ENCODE assay signal across 15 cellular contexts in the genomic region with DNA sequence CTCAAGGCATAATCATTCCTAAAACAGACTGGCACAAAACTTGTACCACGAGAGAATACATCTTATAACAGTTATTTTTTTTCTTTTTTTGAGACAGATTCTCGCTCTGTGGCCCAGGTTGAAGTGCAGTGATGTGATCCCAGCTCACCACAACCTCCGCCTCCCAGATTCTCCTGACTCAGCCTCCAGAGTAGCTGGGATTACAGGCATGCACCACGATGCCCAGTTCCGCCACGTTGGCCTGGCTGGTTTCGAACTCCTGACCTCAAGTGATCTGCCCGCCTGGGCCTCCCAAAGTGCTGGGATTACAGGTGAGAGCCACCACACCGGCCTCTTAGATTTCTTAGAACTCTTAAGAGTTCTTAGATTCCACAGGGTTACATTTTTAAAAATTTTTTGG. TPM values are rescaled to one million over a fixed set of nuclear protein-coding genes. Genes with fewer than 3 reads are reported as not detected.
DNase-seq lines count a peak whose midpoint lies in the region; ATAC-seq and TF ChIP-seq lines count a peak whose summit lies in the region.
"Had no signal": no experiment of that assay in that cellular context is flagged by ENCODE, and none has a peak within 500 bp of the region (broad histone marks: within the 10 kb centered on the region; RNA-seq: fewer than 3 reads in every experiment).

No MANE protein-coding gene starts in this region.

- peak overlapping the region; percentile 26 for H3K9ac ChIP-seq in endocrine pancreas (ENCODE audit: control insufficient read depth, insufficient read depth, low read length)

- H3K79me2 ChIP-seq in PC-9 (ENCODE audit: low read depth): peaks cover 88% of the 10 kb centered on the region

- in situ Hi-C loops in gastrocnemius medialis (cut with MboI; ENCODE audit: low sequenced_read_pairs in 4 of 4): loop anchor here in 3 of 4 donors (5.0 to 25.0 kb wide), 3 partner anchors 128 to 145 kb away; no protein-coding TSS in a partner anchor

- peaks cover 56% of the 10 kb centered on the region for H3K4me1 Mint-ChIP-seq in activated CD4-positive, alpha-beta memory T cell treated with anti-CD3 and anti-CD28 coated beads for 36 hours (ENCODE audit: low read depth)
- peaks cover 55% of the 10 kb centered on the region for H3K4me1 Mint-ChIP-seq in activated CD4-positive, alpha-beta memory T cell treated with anti-CD3 and anti-CD28 coated beads, Interleukin-2, amount 10 ng/mL, durations not matched to agents 7 days and 5 days

- H3K4me1 ChIP-seq in PC-9 (replicated peaks; ENCODE audit: insufficient read depth): peaks cover 34% of the 10 kb centered on the region
- H3K4me1 ChIP-seq in endocrine pancreas (ENCODE audit: control insufficient read depth, insufficient read depth, low read length): peaks cover 18% of the 10 kb centered on the region
- peaks cover 38 to 46% of the 10 kb centered on the region in 2 donors for H3K4me1 ChIP-seq in gastrocnemius medialis

- H3K27ac Mint-ChIP-seq in activated CD4-positive, alpha-beta memory T cell treated with anti-CD3 and anti-CD28 coated beads for 36 hours: peak overlapping the region; percentile 38
- H3K27ac Mint-ChIP-seq in activated CD4-positive, alpha-beta memory T cell treated with anti-CD3 and anti-CD28 coated beads, Interleukin-2, amount 10 ng/mL, durations not matched to agents 7 days and 5 days: no peak overlapping the region

- H4K20me1 ChIP-seq in PC-9 (ENCODE audit: insufficient read depth): peaks cover 74% of the 10 kb centered on the region

- H3K27me3 ChIP-seq in PC-9 (ENCODE audit: insufficient read depth, low read depth) (no peaks in the 10 kb centered on the region), endocrine pancreas (ENCODE audit: control insufficient read depth, insufficient read depth, low read length) (no peaks in the 10 kb centered on the region), gastrocnemius medialis (no peaks in the 10 kb centered on the region)
- H3K27me3 ChIP-seq: MG63 had no signal

- no peaks in the 10 kb centered on the region for H3K27me3 Mint-ChIP-seq in activated CD4-positive, alpha-beta memory T cell treated with anti-CD3 and anti-CD28 coated beads for 36 hours
- H3K27me3 Mint-ChIP-seq in activated CD4-positive, alpha-beta memory T cell treated with anti-CD3 and anti-CD28 coated beads, Interleukin-2, amount 10 ng/mL, durations not matched to agents 7 days and 5 days: no peaks in the 10 kb centered on the region

- no peaks in the 10 kb centered on the region for H3K9me3 ChIP-seq in PC-9 (ENCODE audit: insufficient read depth, low read depth)
- no peaks in the 10 kb centered on the region for H3K9me3 ChIP-seq in endocrine pancreas (ENCODE audit: control insufficient read depth, low read length)
- no peaks in the 10 kb centered on the region for H3K9me3 ChIP-seq in gastrocnemius medialis
- H3K9me3 ChIP-seq: MG63 had no signal

- no peak for ATAC-seq in gastrocnemius medialis
- no peak for ATAC-seq in GM21390 (IDR thresholded peaks at IDR 0.05; ENCODE audit: unreplicated experiment)

- H3K9me3 Mint-ChIP-seq in activated CD4-positive, alpha-beta memory T cell treated with anti-CD3 and anti-CD28 coated beads for 36 hours: no peaks in the 10 kb centered on the region
- no peaks in the 10 kb centered on the region for H3K9me3 Mint-ChIP-seq in activated CD4-positive, alpha-beta memory T cell treated with anti-CD3 and anti-CD28 coated beads, Interleukin-2, amount 10 ng/mL, durations not matched to agents 7 days and 5 days

- H3K27ac ChIP-seq in PC-9: no peak overlapping the region
- peak overlapping the region in 3 of 4 donors; percentile 99 to 100 (median 100) for H3K27ac ChIP-seq in gastrocnemius medialis

- H3F3A ChIP-seq in PC-9 (ENCODE audit: insufficient read depth, low read depth): peaks cover 52% of the 10 kb centered on the region

- H3K4me3 ChIP-seq in PC-9 (no peak overlapping the region), endocrine pancreas (ENCODE audit: control insufficient read depth, insufficient read depth, low read length) (no peak overlapping the region), gastrocnemius medialis (no peak overlapping the region)

- no peak for TF ChIP-seq POLR2A in gastrocnemius medialis (IDR thresholded peaks at IDR 0.05)

- peak overlapping the region; percentile 29 for H3K4me3 Mint-ChIP-seq in activated CD4-positive, alpha-beta memory T cell treated with anti-CD3 and anti-CD28 coated beads for 36 hours
- H3K4me3 Mint-ChIP-seq in activated CD4-positive, alpha-beta memory T cell treated with anti-CD3 and anti-CD28 coated beads, Interleukin-2, amount 10 ng/mL, durations not matched to agents 7 days and 5 days: no peak overlapping the region

- DNase-seq in activated CD4-positive, alpha-beta memory T cell treated with anti-CD3 and anti-CD28 coated beads for 36 hours: no peak
- DNase-seq in activated CD4-positive, alpha-beta memory T cell treated with anti-CD3 and anti-CD28 coated beads, Interleukin-2, amount 10 ng/mL, durations not matched to agents 7 days and 5 days: no peak
- DNase-seq in PC-9 (no peak), gastrocnemius medialis (no peak), kidney tubule cell (ENCODE audit: low spot score) (no peak), occipital lobe (lab: John Stamatoyannopoulos, UW) (no peak)
- DNase-seq: effector CD8-positive, alpha-beta T cell; hippocampal formation; MG63; SIG-M5 had no signal

- H2AFZ ChIP-seq in PC-9: no peak overlapping the region

- peaks cover 40% of the 10 kb centered on the region for H3K36me3 ChIP-seq in PC-9 (ENCODE audit: low read depth)
- peaks cover 14% of the 10 kb centered on the region for H3K36me3 ChIP-seq in endocrine pancreas (ENCODE audit: control insufficient read depth, insufficient read depth, low read length)
- peaks cover 0 to 31% of the 10 kb centered on the region in 2 donors for H3K36me3 ChIP-seq in gastrocnemius medialis

- POLR2A ChIA-PET in activated CD4-positive, alpha-beta memory T cell treated with anti-CD3 and anti-CD28 coated beads for 36 hours (lab: Charles Lee): no interaction called here
- POLR2A ChIA-PET in activated CD4-positive, alpha-beta memory T cell treated with anti-CD3 and anti-CD28 coated beads, Interleukin-2, amount 10 ng/mL, durations not matched to agents 7 days and 5 days (lab: Charles Lee): no interaction called here
- POLR2A ChIA-PET in PC-9 (lab: Charles Lee; ENCODE audit: unreplicated experiment): interaction anchor here (0.7 kb wide), 1 partner anchor 101 kb away, joined by 5 read pairs; the partner anchor contains the start of gene TAOK1

- H3K4me2 ChIP-seq in PC-9: peak overlapping the region; percentile 89

- no TSS peak for BruUV-seq in PC-9 (replicated peaks; lab: Mats Ljungman, UMichigan)

- no peaks in the 10 kb centered on the region for H3K9me2 ChIP-seq in PC-9 (ENCODE audit: insufficient read depth)

- CTCF ChIA-PET in activated CD4-positive, alpha-beta memory T cell treated with anti-CD3 and anti-CD28 coated beads for 36 hours (lab: Charles Lee): interaction anchor here (0.7 to 3.5 kb wide), 7 partner anchors 71 to 277 kb away, joined by 3 to 34 read pairs (median 9); partner anchors contain the start of gene ABHD15
- CTCF ChIA-PET in activated CD4-positive, alpha-beta memory T cell treated with anti-CD3 and anti-CD28 coated beads, Interleukin-2, amount 10 ng/mL, durations not matched to agents 7 days and 5 days (lab: Charles Lee): interaction anchor here (1.1 to 3.3 kb wide), 6 partner anchors 9 to 234 kb away, joined by 3 to 50 read pairs (median 4); no protein-coding TSS in a partner anchor
- CTCF ChIA-PET in PC-9 (lab: Charles Lee): interaction anchor here (0.7 to 1.6 kb wide), 2 partner anchors 73 to 142 kb away, joined by 4 read pairs; no protein-coding TSS in a partner anchor

- TF ChIP-seq CTCF in PC-9 (conservative IDR thresholded peaks at IDR 0.05) (no peak), gastrocnemius medialis (IDR thresholded peaks at IDR 0.05 in 4 of 5, conservative IDR thresholded peaks at IDR 0.05 in 1 of 5) (no peak)

- intact Hi-C loops in activated CD4-positive, alpha-beta memory T cell treated with anti-CD3 and anti-CD28 coated beads for 36 hours (cut with micrococcal nuclease): loop anchor here (5.0 kb wide), 3 partner anchors 33 to 478 kb away; no protein-coding TSS in a partner anchor
- intact Hi-C loops in PC-9 (cut with micrococcal nuclease; ENCODE audit: unreplicated experiment): loop anchor here (2.0 to 5.0 kb wide), 3 partner anchors 73 to 139 kb away; no protein-coding TSS in a partner anchor
- intact Hi-C loops in gastrocnemius medialis (cut with DNase I; ENCODE audit: low total_unique reads): loop anchor here (2.0 to 5.0 kb wide), 3 partner anchors 35 to 338 kb away; partner anchors contain the start of genes MYO18A and PHF12

- H3K36me3 Mint-ChIP-seq in activated CD4-positive, alpha-beta memory T cell treated with anti-CD3 and anti-CD28 coated beads for 36 hours: peaks cover 58% of the 10 kb centered on the region
- H3K36me3 Mint-ChIP-seq in activated CD4-positive, alpha-beta memory T cell treated with anti-CD3 and anti-CD28 coated beads, Interleukin-2, amount 10 ng/mL, durations not matched to agents 7 days and 5 days (ENCODE audit: low read depth): peaks cover 67% of the 10 kb centered on the region

RNA-seq across cellular contexts. Expression of gene NUFIP2, which starts 4.1 kb away (rescaled TPM):
- total RNA-seq in activated CD4-positive, alpha-beta memory T cell treated with anti-CD3 and anti-CD28 coated beads for 36 hours: 10 to 100 TPM; 45.6 to 56.9 TPM
- 10 to 100 TPM; 60.1 to 65.3 TPM for total RNA-seq in activated CD4-positive, alpha-beta memory T cell treated with anti-CD3 and anti-CD28 coated beads, Interleukin-2, amount 10 ng/mL, durations not matched to agents 7 days and 5 days
- 46.8 and 73.1 TPM in 2 replicates for total RNA-seq in PC-9 (2021)
- 10 to 100 TPM; 20.0 to 33.7 (median 27.8) TPM for total RNA-seq in gastrocnemius medialis
- total RNA-seq in occipital lobe: 57.2 TPM

RNA-seq across cellular contexts. Expression of gene CRYBA1, which starts 43.2 kb away (rescaled TPM):
- total RNA-seq in activated CD4-positive, alpha-beta memory T cell treated with anti-CD3 and anti-CD28 coated beads for 36 hours: not detected
- total RNA-seq in activated CD4-positive, alpha-beta memory T cell treated with anti-CD3 and anti-CD28 coated beads, Interleukin-2, amount 10 ng/mL, durations not matched to agents 7 days and 5 days: not detected
- total RNA-seq in PC-9 (2021): not detected in 2 replicates
- total RNA-seq in gastrocnemius medialis: not detected
- not detected for total RNA-seq in occipital lobe
- total RNA-seq: lung microvascular endothelial cell, pulmonary artery endothelial cell, temporal lobe had no signal
